16 cellular contexts compared by ENCODE assay signal in the genomic region with DNA sequence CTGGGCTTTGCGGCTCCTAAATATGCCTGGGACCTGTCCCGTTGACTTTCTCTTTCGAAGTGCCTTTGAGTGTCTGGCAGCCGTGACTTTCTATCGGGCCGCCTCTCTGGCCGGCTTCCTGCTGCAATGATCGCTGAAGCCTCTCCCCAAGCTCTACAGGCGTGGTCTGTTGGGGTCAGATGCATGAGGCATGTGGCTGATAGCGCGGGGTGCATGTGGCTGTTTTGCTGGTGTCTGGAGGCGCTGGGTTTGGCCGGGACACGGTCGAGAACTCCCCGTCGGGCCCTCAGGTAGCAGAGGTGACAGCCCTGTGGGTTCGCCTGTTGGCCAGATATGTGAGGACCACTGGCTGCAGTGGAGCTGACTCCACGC. TPM values are rescaled to one million over a fixed set of nuclear protein-coding genes. Genes with fewer than 3 reads are reported as not detected.
DNase-seq lines count a peak whose midpoint lies in the region; ATAC-seq and TF ChIP-seq lines count a peak whose summit lies in the region.
"Had no signal": no experiment of that assay in that cellular context is flagged by ENCODE, and none has a peak within 500 bp of the region (broad histone marks: within the 10 kb centered on the region; RNA-seq: fewer than 3 reads in every experiment).

No MANE protein-coding gene starts in this region.

- H4K91ac ChIP-seq in H9 (ENCODE audit: insufficient read length, low read depth, low read length) = no peak overlapping the region

- no peaks in the 10 kb centered on the region for H3K36me3 Mint-ChIP-seq in H9 (ENCODE audit: insufficient read depth in 1 of 3, low read depth in 3 of 3)
- H3K36me3 Mint-ChIP-seq in brain = no peaks in the 10 kb centered on the region
- no peaks in the 10 kb centered on the region for H3K36me3 Mint-ChIP-seq in CD8-positive, alpha-beta T cell
- H3K36me3 Mint-ChIP-seq in progenitor cell of endocrine pancreas (ENCODE audit: insufficient read depth) = no peaks in the 10 kb centered on the region
- H3K36me3 Mint-ChIP-seq: stimulated activated naive B cell treated with anti-CD40 and anti-IgM and Interleukin-4, amounts not matched to agents 10 μg/mL and 1 μg/mL and 100 μg/mL, for 72 hours had no signal

- H4K8ac ChIP-seq in H9 (replicated peaks; ENCODE audit: insufficient read length, low read depth, low read length) = no peak overlapping the region

- H2BK15ac ChIP-seq in H9 (ENCODE audit: low read depth, low read length) = no peak overlapping the region

- H3K27ac ChIP-seq in H9 (ENCODE audit: insufficient read length, low read depth, low read length) (no peak overlapping the region), temporal lobe (ENCODE audit: low read depth, low read length) (peak overlapping the region; percentile 91)
- no peak overlapping the region for H3K27ac ChIP-seq in CD8-positive, alpha-beta T cell (ENCODE audit: low read depth, low read length)

- no peaks in the 10 kb centered on the region for H4K20me1 ChIP-seq in H9 (ENCODE audit: control insufficient read depth, insufficient read depth, insufficient read length)

- no peaks in the 10 kb centered on the region for H3K23me2 ChIP-seq in H9 (ENCODE audit: insufficient read length, low read depth, low read length, poor library complexity, severe bottlenecking)

- TF ChIP-seq CTCF in H9 (conservative IDR thresholded peaks at IDR 0.05) (no peak), brain (conservative IDR thresholded peaks at IDR 0.05) (no peak), progenitor cell of endocrine pancreas (IDR thresholded peaks at IDR 0.05; ENCODE audit: unreplicated experiment) (no peak)
- no peak for TF ChIP-seq CTCF in CD8-positive, alpha-beta T cell (IDR thresholded peaks at IDR 0.05)

- no peak overlapping the region for H2AK5ac ChIP-seq in H9 (ENCODE audit: insufficient read length, low read length)

- H2BK12ac ChIP-seq in H9 (ENCODE audit: insufficient read length, low read depth, low read length) = no peak overlapping the region

- DNase-seq in H9 (no peak), left kidney (ENCODE audit: low read depth, low spot score) (peak; percentile 63), NCI-H2081 (lab: John Stamatoyannopoulos, UW) (no peak), NCI-H510A (lab: John Stamatoyannopoulos, UW) (no peak), progenitor cell of endocrine pancreas (ENCODE audit: low spot score, unreplicated experiment) (no peak)
- no peak for DNase-seq in CD8-positive, alpha-beta T cell
- DNase-seq: activated CD4-positive, CD25-positive, alpha-beta regulatory T cell; activated CD8-positive, alpha-beta memory T cell treated with anti-CD3 and anti-CD28 coated beads, Interleukin-2, amount 50 U/mL, for 48 hours; CD4-positive, alpha-beta T cell; effector CD4-positive, alpha-beta T cell; Karpas-422; stimulated activated CD4-positive, alpha-beta T cell treated with anti-CD3 and anti-CD28 coated beads, Interleukin-2, amount 100 ng/mL, for 48 hours; stimulated activated naive B cell treated with anti-CD40 and anti-IgM and Interleukin-4, amounts not matched to agents 10 μg/mL and 1 μg/mL and 100 μg/mL, for 72 hours had no signal

- no CpG with 5 or more reads among the region's 19 CpGs for WGBS in H9 (ENCODE audit: extremely low coverage, insufficient read length, low lambda C conversion rate)

- peak overlapping the region; percentile 40; the same call in 1 of the 2 replicates for H3K14ac ChIP-seq in H9 (ENCODE audit: insufficient read depth, low read length)

- H3K9me3 ChIP-seq in H9 (ENCODE audit: control insufficient read depth, low read depth, low read length) = no peaks in the 10 kb centered on the region
- no peaks in the 10 kb centered on the region for H3K9me3 ChIP-seq in CD8-positive, alpha-beta T cell (ENCODE audit: low read length)
- H3K9me3 ChIP-seq: adrenal gland had no signal

- H2BK20ac ChIP-seq in H9 (ENCODE audit: low read depth, low read length, poor library complexity, severe bottlenecking) = no peak overlapping the region

- no peak overlapping the region for H3K4me3 Mint-ChIP-seq in H9
- peak overlapping the region in 3 of 5 experiments; percentile 33 to 72 (median 38) for H3K4me3 Mint-ChIP-seq in brain
- no peak overlapping the region for H3K4me3 Mint-ChIP-seq in CD8-positive, alpha-beta T cell
- H3K4me3 Mint-ChIP-seq in progenitor cell of endocrine pancreas (ENCODE audit: low read depth) = no peak overlapping the region
- H3K4me3 Mint-ChIP-seq: CD4-positive, alpha-beta T cell; stimulated activated naive B cell treated with anti-CD40 and anti-IgM and Interleukin-4, amounts not matched to agents 10 μg/mL and 1 μg/mL and 100 μg/mL, for 72 hours had no signal

- H3K9me3 Mint-ChIP-seq in H9 (no peaks in the 10 kb centered on the region), brain (no peaks in the 10 kb centered on the region), progenitor cell of endocrine pancreas (ENCODE audit: low read depth) (no peaks in the 10 kb centered on the region)
- H3K9me3 Mint-ChIP-seq in CD8-positive, alpha-beta T cell = no peaks in the 10 kb centered on the region
- H3K9me3 Mint-ChIP-seq: CD4-positive, alpha-beta T cell; stimulated activated naive B cell treated with anti-CD40 and anti-IgM and Interleukin-4, amounts not matched to agents 10 μg/mL and 1 μg/mL and 100 μg/mL, for 72 hours had no signal

- no peaks in the 10 kb centered on the region for H3K27me3 ChIP-seq in H9 (ENCODE audit: insufficient read depth, low read length)
- no peaks in the 10 kb centered on the region for H3K27me3 ChIP-seq in CD8-positive, alpha-beta T cell (ENCODE audit: insufficient read depth, low read length)

- H2AFZ ChIP-seq in H9 (ENCODE audit: low read length) = no peak overlapping the region

- H3K27me3 Mint-ChIP-seq in H9 (ENCODE audit: low read depth) = no peaks in the 10 kb centered on the region; the same call in 1 of the 2 replicates
- peaks cover 3% of the 10 kb centered on the region for H3K27me3 Mint-ChIP-seq in brain
- no peaks in the 10 kb centered on the region for H3K27me3 Mint-ChIP-seq in CD8-positive, alpha-beta T cell (ENCODE audit: low read depth)
- peaks cover 21% of the 10 kb centered on the region for H3K27me3 Mint-ChIP-seq in progenitor cell of endocrine pancreas

- no peak overlapping the region for H3T11ph ChIP-seq in H9 (ENCODE audit: low read length)

- no peak overlapping the region for H2BK120ac ChIP-seq in H9 (ENCODE audit: low read depth, low read length, poor library complexity, severe bottlenecking)

- no peak overlapping the region for H3K56ac ChIP-seq in H9 (ENCODE audit: insufficient read length, low read depth, low read length)

- intact Hi-C loops in CD8-positive, alpha-beta T cell (cut with DNase I, micrococcal nuclease) = no loop called here

- POLR2A ChIA-PET in CD8-positive, alpha-beta T cell (lab: Charles Lee) = no interaction called here

- H3K18ac ChIP-seq in H9 (ENCODE audit: insufficient read length, low read depth, low read length) = no peak overlapping the region

- H3K4me1 ChIP-seq in H9 (ENCODE audit: insufficient read depth, low read length) = no peaks in the 10 kb centered on the region
- no peaks in the 10 kb centered on the region for H3K4me1 ChIP-seq in CD8-positive, alpha-beta T cell (ENCODE audit: insufficient read depth, low read length)
- H3K4me1 ChIP-seq: adrenal gland had no signal

- no peak overlapping the region for H3K4me2 ChIP-seq in H9 (ENCODE audit: insufficient read depth, insufficient read length, low read length)

- H3K23ac ChIP-seq in H9 (ENCODE audit: insufficient read length, low read depth, low read length) = no peak overlapping the region

- no peak overlapping the region for H3K9ac ChIP-seq in H9 (ENCODE audit: extremely low read depth, insufficient read length, low read length)

- H3K4ac ChIP-seq in H9 (ENCODE audit: low read depth, low read length) = no peak overlapping the region

- H3K79me2 ChIP-seq in H9 (ENCODE audit: insufficient read depth, low read length) = no peaks in the 10 kb centered on the region

- CTCF ChIA-PET in CD8-positive, alpha-beta T cell (lab: Charles Lee) = no interaction called here

- no peak overlapping the region for H2BK5ac ChIP-seq in H9 (ENCODE audit: insufficient read length, low read length)

- no peak overlapping the region for H4K5ac ChIP-seq in H9 (ENCODE audit: insufficient read length, low read depth, low read length)

- H3K36me3 ChIP-seq in CD8-positive, alpha-beta T cell (ENCODE audit: insufficient read depth, low read length) = no peaks in the 10 kb centered on the region
- H3K36me3 ChIP-seq: adrenal gland had no signal

- H3K79me1 ChIP-seq in H9 (ENCODE audit: insufficient read depth, low read depth, low read length, poor library complexity, severe bottlenecking) = no peaks in the 10 kb centered on the region

- H3K4me3 ChIP-seq in CD8-positive, alpha-beta T cell (ENCODE audit: low read depth, low read length) = no peak overlapping the region
- H3K4me3 ChIP-seq: adrenal gland had no signal

- ATAC-seq in CD8-positive, alpha-beta T cell = no peak
- ATAC-seq: stimulated activated naive B cell treated with anti-CD40 and anti-IgM and Interleukin-4, amounts not matched to agents 10 μg/mL and 1 μg/mL and 100 μg/mL, for 72 hours had no signal

- no peak overlapping the region for H3K27ac Mint-ChIP-seq in H9
- H3K27ac Mint-ChIP-seq in brain = peak overlapping the region in 2 of 5 experiments; percentile 78 to 87
- no peak overlapping the region for H3K27ac Mint-ChIP-seq in CD8-positive, alpha-beta T cell
- H3K27ac Mint-ChIP-seq in progenitor cell of endocrine pancreas = no peak overlapping the region
- H3K27ac Mint-ChIP-seq: CD4-positive, alpha-beta T cell; stimulated activated naive B cell treated with anti-CD40 and anti-IgM and Interleukin-4, amounts not matched to agents 10 μg/mL and 1 μg/mL and 100 μg/mL, for 72 hours had no signal

- H3K4me1 Mint-ChIP-seq in H9 = no peaks in the 10 kb centered on the region
- peaks cover 26% of the 10 kb centered on the region for H3K4me1 Mint-ChIP-seq in brain
- H3K4me1 Mint-ChIP-seq in CD8-positive, alpha-beta T cell (ENCODE audit: low read depth) = no peaks in the 10 kb centered on the region
- H3K4me1 Mint-ChIP-seq in progenitor cell of endocrine pancreas (ENCODE audit: low read depth) = peaks cover 2% of the 10 kb centered on the region
- H3K4me1 Mint-ChIP-seq: stimulated activated naive B cell treated with anti-CD40 and anti-IgM and Interleukin-4, amounts not matched to agents 10 μg/mL and 1 μg/mL and 100 μg/mL, for 72 hours had no signal

RNA-seq across cellular contexts. Expression of gene SOX8, which starts 38.4 kb away (rescaled TPM):
- total RNA-seq in H9 (2021) (8.9 and 9.6 TPM in 2 replicates), temporal lobe (21.6 TPM), progenitor cell of endocrine pancreas (6.7 and 7.1 TPM in 2 replicates)
- 44.8 TPM for polyA plus RNA-seq in brain (ENCODE audit: insufficient read depth, low read depth, low replicate concordance)
- 1 to 10 TPM; 1.1 to 1.4 TPM for total RNA-seq in CD8-positive, alpha-beta T cell

RNA-seq across cellular contexts. Expression of gene LMF1, which starts 49.1 kb away (rescaled TPM):
- total RNA-seq in H9 (2021) = 7.1 and 7.8 TPM in 2 replicates
- polyA plus RNA-seq in brain (ENCODE audit: insufficient read depth, low read depth, low replicate concordance) = 21.5 TPM
- 10.6 TPM for total RNA-seq in temporal lobe
- total RNA-seq in CD8-positive, alpha-beta T cell = 10 to 100 TPM; 18.2 to 20.1 TPM
- total RNA-seq in progenitor cell of endocrine pancreas = 26.2 and 28.2 TPM in 2 replicates

RNA-seq across cellular contexts. Expression of gene SSTR5, which starts 52.6 kb away (rescaled TPM):
- 0.22 and 0.37 TPM in 2 replicates for total RNA-seq in H9 (2021)
- polyA plus RNA-seq in brain (ENCODE audit: insufficient read depth, low read depth, low replicate concordance) = not detected
- not detected for total RNA-seq in temporal lobe
- not detected for total RNA-seq in CD8-positive, alpha-beta T cell
- 1.0 and 1.4 TPM in 2 replicates for total RNA-seq in progenitor cell of endocrine pancreas
- total RNA-seq: CD4-positive, alpha-beta T cell had no signal

Comparison
In these comparisons a context has a peak if more than half of its experiments do, and no peak if none do; other contexts are left out.
1. H3K4me3 Mint-ChIP-seq: peak in brain (3 of 5); none in H9 (0 of 2), CD8-positive, alpha-beta T cell (single experiment) and progenitor cell of endocrine pancreas (single experiment).